17 cellular contexts compared by ENCODE assay signal in genomic region chr7:106870528-106870927, GRCh38. TPM values are rescaled to one million over a fixed set of nuclear protein-coding genes. Genes with fewer than 3 reads are reported as not detected.
DNase-seq lines count a peak whose midpoint lies in the region; ATAC-seq and TF ChIP-seq lines count a peak whose summit lies in the region.
"Had no signal": no experiment of that assay in that cellular context is flagged by ENCODE, and none has a peak within 500 bp of the region (broad histone marks: within the 10 kb centered on the region; RNA-seq: fewer than 3 reads in every experiment).

No MANE protein-coding gene starts in this region.

- no peaks in the 10 kb centered on the region for H4K20me1 ChIP-seq in SU-DHL-6 (ENCODE audit: low read depth, low read length)

- no peaks in the 10 kb centered on the region for H3K27me3 Mint-ChIP-seq in stimulated activated naive CD8-positive, alpha-beta T cell treated with anti-CD3 and anti-CD28 coated beads, Interleukin-15, Interleukin-2, amounts not matched to agents 100 ng/mL and 50 ng/mL, for 24 hours
- H3K27me3 Mint-ChIP-seq in central memory CD8-positive, alpha-beta T cell = no peaks in the 10 kb centered on the region

- H3F3A ChIP-seq in SU-DHL-6 (ENCODE audit: insufficient read depth) = peaks cover 17% of the 10 kb centered on the region

- peaks cover 91% of the 10 kb centered on the region for H3K79me2 ChIP-seq in SU-DHL-6 (ENCODE audit: insufficient read depth, low read length)

- peak overlapping the region; percentile 77 for H3K4me2 ChIP-seq in SU-DHL-6 (ENCODE audit: low read depth, low read length, poor library complexity, severe bottlenecking)
- H3K4me2 ChIP-seq: PC-9 had no signal

- peak overlapping the region; percentile 70 for H3K4me3 Mint-ChIP-seq in stimulated activated naive CD8-positive, alpha-beta T cell treated with anti-CD3 and anti-CD28 coated beads, Interleukin-15, Interleukin-2, amounts not matched to agents 100 ng/mL and 50 ng/mL, for 24 hours
- peak overlapping the region; percentile 88 for H3K4me3 Mint-ChIP-seq in central memory CD8-positive, alpha-beta T cell
- H3K4me3 Mint-ChIP-seq: nephron had no signal

- no peaks in the 10 kb centered on the region for H3K27me3 ChIP-seq in SU-DHL-6 (ENCODE audit: low read length)

- peak overlapping the region; percentile 62 for H3K27ac Mint-ChIP-seq in stimulated activated naive CD8-positive, alpha-beta T cell treated with anti-CD3 and anti-CD28 coated beads, Interleukin-15, Interleukin-2, amounts not matched to agents 100 ng/mL and 50 ng/mL, for 24 hours
- H3K27ac Mint-ChIP-seq in central memory CD8-positive, alpha-beta T cell (ENCODE audit: low read depth) = peak overlapping the region; percentile 84
- H3K27ac Mint-ChIP-seq: nephron had no signal

- H3K36me3 ChIP-seq in SU-DHL-6 (ENCODE audit: low read length) = peaks cover 44% of the 10 kb centered on the region

- peak overlapping the region; percentile 41 for H3K9ac ChIP-seq in SU-DHL-6 (ENCODE audit: low read length)

- DNase-seq in stimulated activated naive CD8-positive, alpha-beta T cell treated with anti-CD3 and anti-CD28 coated beads, Interleukin-15, Interleukin-2, amounts not matched to agents 100 U/mL and 50 U/mL, for 24 hours = no peak
- no peak for DNase-seq in central memory CD8-positive, alpha-beta T cell (ENCODE audit: low spot score in 2 of 2)
- DNase-seq in islet precursor cell = no peak
- DNase-seq in dermis blood vessel endothelial cell = no peak
- DNase-seq: DMS79; KG1; lower lobe of right lung; NCI-H1694; NCI-H446 treated with DMSO at 0.1 percent for 48 hours; PC-9; stimulated activated CD4-positive, alpha-beta T cell treated with anti-CD3 and anti-CD28 coated beads, Interleukin-15, amount 100 ng/mL, for 24 hours had no signal

- H3K9me3 Mint-ChIP-seq in stimulated activated naive CD8-positive, alpha-beta T cell treated with anti-CD3 and anti-CD28 coated beads, Interleukin-15, Interleukin-2, amounts not matched to agents 100 ng/mL and 50 ng/mL, for 24 hours = peaks cover 4% of the 10 kb centered on the region
- no peaks in the 10 kb centered on the region for H3K9me3 Mint-ChIP-seq in central memory CD8-positive, alpha-beta T cell

- H2AFZ ChIP-seq in SU-DHL-6 (ENCODE audit: low read depth, low read length, severe bottlenecking) = peak overlapping the region; percentile 4
- H2AFZ ChIP-seq: PC-9 had no signal

- ATAC-seq in stimulated activated naive CD8-positive, alpha-beta T cell treated with anti-CD3 and anti-CD28 coated beads, Interleukin-15, Interleukin-2, amounts not matched to agents 100 U/mL and 50 U/mL, for 24 hours = no peak
- ATAC-seq in central memory CD8-positive, alpha-beta T cell (replicated peaks; ENCODE audit: extremely low read depth, poor library complexity, severe bottlenecking) = no peak
- ATAC-seq in HG03045 (IDR thresholded peaks at IDR 0.05; ENCODE audit: unreplicated experiment) (no peak), GM18858 (IDR thresholded peaks at IDR 0.05; ENCODE audit: unreplicated experiment) (no peak)

- peaks cover 80% of the 10 kb centered on the region for H3K36me3 Mint-ChIP-seq in stimulated activated naive CD8-positive, alpha-beta T cell treated with anti-CD3 and anti-CD28 coated beads, Interleukin-15, Interleukin-2, amounts not matched to agents 100 ng/mL and 50 ng/mL, for 24 hours (ENCODE audit: low read depth)
- H3K36me3 Mint-ChIP-seq in central memory CD8-positive, alpha-beta T cell (ENCODE audit: insufficient read depth) = peaks cover 61% of the 10 kb centered on the region

- no peaks in the 10 kb centered on the region for H3K9me2 ChIP-seq in SU-DHL-6 (replicated peaks; ENCODE audit: insufficient read depth, low read length)

- H3K4me3 ChIP-seq in SU-DHL-6 (ENCODE audit: insufficient read depth, low read length, poor library complexity, severe bottlenecking) = peak overlapping the region; percentile 38
- H3K4me3 ChIP-seq: coronary artery, PC-9 had no signal

- peak overlapping the region; percentile 81 for H3K27ac ChIP-seq in SU-DHL-6 (ENCODE audit: low read depth, low read length)
- H3K27ac ChIP-seq: coronary artery, PC-9 had no signal

- H3K9me3 ChIP-seq in SU-DHL-6 (ENCODE audit: insufficient read depth, low read length) = no peaks in the 10 kb centered on the region
- H3K9me3 ChIP-seq: lower lobe of right lung had no signal

- no peak for TF ChIP-seq CTCF in SU-DHL-6 (IDR thresholded peaks at IDR 0.05; ENCODE audit: insufficient read depth, low read length, poor library complexity, severe bottlenecking)

- H3K4me1 Mint-ChIP-seq in stimulated activated naive CD8-positive, alpha-beta T cell treated with anti-CD3 and anti-CD28 coated beads, Interleukin-15, Interleukin-2, amounts not matched to agents 100 ng/mL and 50 ng/mL, for 24 hours (ENCODE audit: low read depth) = peaks cover 80% of the 10 kb centered on the region
- H3K4me1 Mint-ChIP-seq in central memory CD8-positive, alpha-beta T cell = peaks cover 72% of the 10 kb centered on the region
- H3K4me1 Mint-ChIP-seq: nephron had no signal

RNA-seq across cellular contexts. Expression of gene PIK3CG, which starts 5.4 kb away (rescaled TPM):
- 4.1 and 6.6 TPM in 2 replicates for total RNA-seq in dermis blood vessel endothelial cell
- total RNA-seq: PC-9 had no signal
